In genomic region chr21:41802185-41802584, GRCh38 we compare ENCODE assay signal across 21 cellular contexts. TPM values are rescaled to one million over a fixed set of nuclear protein-coding genes. Genes with fewer than 3 reads are reported as not detected.
"Had no signal": no experiment of that assay in that cellular context is flagged by ENCODE, and none has a peak within 500 bp of the region (broad histone marks: within the 10 kb centered on the region; RNA-seq: fewer than 3 reads in every experiment).

No MANE protein-coding gene starts in this region.

- H3K27ac ChIP-seq: colonic mucosa, left ventricle myocardium inferior, neural progenitor cell, right lobe of liver, testis had no signal

- H3K4me3 ChIP-seq: colonic mucosa, neural progenitor cell, right lobe of liver, smooth muscle cell, testis had no signal

- H3K4me1 ChIP-seq: colonic mucosa, neural progenitor cell, right lobe of liver, testis had no signal

- H2AFZ ChIP-seq: neural progenitor cell had no signal

- H3K9ac ChIP-seq: neural progenitor cell had no signal

- H3K4me2 ChIP-seq: neural progenitor cell, smooth muscle cell had no signal

- H3K36me3 ChIP-seq: colonic mucosa, neural progenitor cell, right lobe of liver had no signal

- H3K4me3 Mint-ChIP-seq: activated CD4-positive, alpha-beta memory T cell treated with anti-CD3 and anti-CD28 coated beads for 36 hours; activated CD8-positive, alpha-beta memory T cell treated with anti-CD3 and anti-CD28 coated beads, Interleukin-2, amount 10 ng/mL, durations not matched to agents 7 days and 5 days; activated naive CD8-positive, alpha-beta T cell treated with anti-CD3 and anti-CD28 coated beads for 36 hours; naive thymus-derived CD4-positive, alpha-beta T cell; neural progenitor cell; stimulated activated effector memory CD8-positive, alpha-beta T cell treated with anti-CD3 and anti-CD28 coated beads, Interleukin-12 subunit alpha, Interleukin-12 subunit beta, amount 100 ng/mL, for 72 hours; T-helper 2 cell treated with Interferon-gamma antibody and Interleukin-4, amounts not matched to agents 5 μg/mL and 100 μg/mL, for 36 hours; WTC11 had no signal

- H3K4me1 Mint-ChIP-seq: activated naive CD8-positive, alpha-beta T cell treated with anti-CD3 and anti-CD28 coated beads for 36 hours; neural progenitor cell; WTC11 had no signal

- H3K27me3 Mint-ChIP-seq: activated CD4-positive, alpha-beta memory T cell treated with anti-CD3 and anti-CD28 coated beads for 36 hours; activated CD8-positive, alpha-beta memory T cell treated with anti-CD3 and anti-CD28 coated beads, Interleukin-2, amount 10 ng/mL, durations not matched to agents 7 days and 5 days; naive thymus-derived CD4-positive, alpha-beta T cell had no signal

- DNase-seq: activated CD4-positive, alpha-beta memory T cell treated with anti-CD3 and anti-CD28 coated beads for 36 hours; activated CD4-positive, alpha-beta T cell treated with anti-CD3 and anti-CD28 coated beads for 4 hours; activated CD8-positive, alpha-beta memory T cell treated with anti-CD3 and anti-CD28 coated beads, Interleukin-2, amount 10 ng/mL, durations not matched to agents 7 days and 5 days; activated naive CD4-positive, alpha-beta T cell; activated naive CD8-positive, alpha-beta T cell treated with anti-CD3 and anti-CD28 coated beads for 36 hours; amniotic stem cell; foreskin melanocyte; kidney; mesenchymal stem cell; naive thymus-derived CD4-positive, alpha-beta T cell; stimulated activated CD4-positive, alpha-beta T cell treated with anti-CD3 and anti-CD28 coated beads, Interleukin-4, amount 100 ng/mL, for 1 hour; stomach had no signal

- H3K27me3 ChIP-seq: colonic mucosa, neural progenitor cell, right lobe of liver, stomach, testis had no signal

- ATAC-seq: activated CD8-positive, alpha-beta memory T cell treated with anti-CD3 and anti-CD28 coated beads, Interleukin-2, amount 10 ng/mL, durations not matched to agents 7 days and 5 days; naive thymus-derived CD4-positive, alpha-beta T cell; stimulated activated effector memory CD8-positive, alpha-beta T cell treated with anti-CD3 and anti-CD28 coated beads, Interleukin-12 subunit alpha, Interleukin-12 subunit beta, amount 100 ng/mL, for 72 hours; WTC11 had no signal

- H3K9me3 Mint-ChIP-seq: activated CD4-positive, alpha-beta memory T cell treated with anti-CD3 and anti-CD28 coated beads for 36 hours had no signal

- H3K27ac Mint-ChIP-seq: activated CD4-positive, alpha-beta memory T cell treated with anti-CD3 and anti-CD28 coated beads for 36 hours; activated CD8-positive, alpha-beta memory T cell treated with anti-CD3 and anti-CD28 coated beads, Interleukin-2, amount 10 ng/mL, durations not matched to agents 7 days and 5 days; activated naive CD8-positive, alpha-beta T cell treated with anti-CD3 and anti-CD28 coated beads for 36 hours; neural progenitor cell; stimulated activated effector memory CD8-positive, alpha-beta T cell treated with anti-CD3 and anti-CD28 coated beads, Interleukin-12 subunit alpha, Interleukin-12 subunit beta, amount 100 ng/mL, for 72 hours; T-helper 2 cell treated with Interferon-gamma antibody and Interleukin-4, amounts not matched to agents 5 μg/mL and 100 μg/mL, for 36 hours had no signal

- H3K9me3 ChIP-seq: colonic mucosa, left ventricle myocardium inferior, right lobe of liver, stomach, testis had no signal

RNA-seq across cellular contexts. Expression of gene RIPK4, which starts 35.3 kb away (rescaled TPM):
- total RNA-seq: activated CD8-positive, alpha-beta memory T cell treated with anti-CD3 and anti-CD28 coated beads, Interleukin-2, amount 10 ng/mL, durations not matched to agents 7 days and 5 days had no signal
